In genomic region chr15:82742134-82742533, GRCh38 we compare ENCODE assay signal across 1 cellular context.
TF ChIP-seq lines count a peak whose summit lies in the region.

No MANE protein-coding gene starts in this region.

TF ChIP-seq in WTC11, 78 proteins besides CTCF, POLR2A, EP300 and RAD21 (continued from another document):
- TF ChIP-seq AFF4 (CRISPR knock-in tag; IDR thresholded peaks at IDR 0.05; ENCODE audit: borderline replicate concordance) (no peak), FOXP1 (CRISPR knock-in tag; IDR thresholded peaks at IDR 0.05; ENCODE audit: borderline replicate concordance) (no peak), ZNF423 (CRISPR knock-in tag; IDR thresholded peaks at IDR 0.05) (no peak), CREM (CRISPR knock-in tag; IDR thresholded peaks at IDR 0.05) (no peak)
